32 cellular contexts compared by ENCODE assay signal in the genomic region with DNA sequence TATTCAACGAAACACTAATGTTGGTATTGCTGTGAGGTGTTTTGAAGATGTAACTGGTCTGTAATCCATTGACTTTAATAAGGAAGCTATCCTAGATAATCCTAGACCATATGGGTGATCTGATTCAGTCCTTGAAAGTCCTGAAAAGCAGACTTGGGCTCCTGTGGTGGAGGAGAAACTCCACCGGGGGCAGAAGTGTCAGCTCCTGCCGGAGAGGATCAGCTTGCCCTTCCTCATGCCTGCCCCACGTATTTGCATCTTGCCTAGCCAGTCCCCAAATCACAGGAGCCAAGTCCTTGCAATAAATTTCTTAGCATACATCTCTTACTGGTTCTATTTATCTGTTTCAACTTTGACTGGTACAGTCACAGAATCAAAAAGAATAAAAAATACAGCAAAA.
A peak's percentile ranks its signal among the peaks of the same experiment; 100 is the strongest.
DNase-seq lines count a peak whose midpoint lies in the region; ATAC-seq, FAIRE-seq and TF ChIP-seq lines count a peak whose summit lies in the region.
"Had no signal": no experiment of that assay in that cellular context is flagged by ENCODE, and none has a peak within 500 bp of the region (broad histone marks: within the 10 kb centered on the region; RNA-seq: fewer than 3 reads in every experiment).

No MANE protein-coding gene starts in this region.

- no peak overlapping the region for H2AFZ ChIP-seq in H1 (ENCODE audit: low read length)
- H2AFZ ChIP-seq: parathyroid adenoma had no signal

- no peak overlapping the region for H2BK120ac ChIP-seq in H1 (replicated peaks; ENCODE audit: low read depth, low read length)

- H3K27ac ChIP-seq in H1 (ENCODE audit: low read depth, low read length) (no peak overlapping the region), psoas muscle (no peak overlapping the region)
- H3K27ac ChIP-seq: colonic mucosa, epithelial cell of prostate, parathyroid adenoma, SJCRH30, suprapubic skin, WERI-Rb-1 had no signal

- peak; percentile 39 to 59 (median 46) for TF ChIP-seq CTCF in H1 (IDR thresholded peaks at IDR 0.05; ENCODE audit: control extremely low read depth in 1 of 3, insufficient read depth in 1 of 3, low read depth in 1 of 3, low read length in 3 of 3)
- TF ChIP-seq CTCF in psoas muscle (IDR thresholded peaks at IDR 0.05), result no peak

- H3K9me3 ChIP-seq in H1 (ENCODE audit: insufficient read depth in 2 of 2, low read depth in 1 of 2, low read length in 1 of 2), result no peaks in the 10 kb centered on the region
- no peaks in the 10 kb centered on the region for H3K9me3 ChIP-seq in psoas muscle
- H3K9me3 ChIP-seq: colonic mucosa, MG63, SJCRH30, suprapubic skin had no signal

- no peak overlapping the region for H3K14ac ChIP-seq in H1 (ENCODE audit: insufficient read length)

- H4K20me1 ChIP-seq in H1 (replicated peaks in 1 of 2; ENCODE audit: control insufficient read depth in 1 of 2, insufficient read depth in 2 of 2, low read length in 2 of 2), result no peaks in the 10 kb centered on the region

- H3K9me3 Mint-ChIP-seq in activated naive CD4-positive, alpha-beta T cell treated with anti-CD3 and anti-CD28 coated beads, Interleukin-2, amount 10 ng/mL, durations not matched to agents 7 days and 5 days, result peaks cover 7% of the 10 kb centered on the region
- H3K9me3 Mint-ChIP-seq: activated CD4-positive, alpha-beta T cell treated with anti-CD3 and anti-CD28 coated beads, Interleukin-2, amount 10 ng/mL, durations not matched to agents 24 days and 14 days; neural crest cell had no signal

- TF ChIP-seq POLR2A in H1 (IDR thresholded peaks at IDR 0.05; ENCODE audit: control extremely low read depth in 1 of 2, low read depth in 2 of 2, low read length in 2 of 2), result no peak

- intact Hi-C loops in psoas muscle (cut with DNase I), result no loop called here

- H3K79me2 ChIP-seq in H1 (ENCODE audit: control insufficient read depth in 1 of 2, insufficient read depth in 2 of 2, low read length in 2 of 2), result no peaks in the 10 kb centered on the region
- H3K79me2 ChIP-seq: parathyroid adenoma had no signal

- H3K27me3 ChIP-seq in H1 (replicated peaks in 1 of 4; ENCODE audit: control insufficient read depth in 3 of 4, extremely low read depth in 1 of 4, insufficient read depth in 3 of 4, low read length in 3 of 4) (no peaks in the 10 kb centered on the region), psoas muscle (ENCODE audit: insufficient read depth in 3 of 3, low read length in 2 of 3) (no peaks in the 10 kb centered on the region)
- H3K27me3 ChIP-seq: colonic mucosa, MG63, SJCRH30, suprapubic skin had no signal

- H3K4me2 ChIP-seq in H1 (ENCODE audit: insufficient read depth in 1 of 2, low read depth in 2 of 2, low read length in 2 of 2), result no peak overlapping the region

- peak; percentile 43 to 57 for TF ChIP-seq RAD21 in H1 (IDR thresholded peaks at IDR 0.05 in 1 of 2, conservative IDR thresholded peaks at IDR 0.05 in 1 of 2; ENCODE audit: low read depth in 2 of 2, low read length in 2 of 2)

- no peaks in the 10 kb centered on the region for H3K79me1 ChIP-seq in H1 (ENCODE audit: low read depth, low read length)

- H2BK15ac ChIP-seq in H1 (ENCODE audit: low read length), result no peak overlapping the region

- H2BK5ac ChIP-seq in H1 (ENCODE audit: low read depth, low read length), result no peak overlapping the region

- WGBS in H1 (ENCODE audit: extremely low coverage in 1 of 2, insufficient coverage in 1 of 2, insufficient read length in 1 of 2, insufficient replicate concordance in 2 of 2, low coverage in 1 of 2, low lambda C conversion rate in 2 of 2, missing lambda C conversion rate in 1 of 2), 2 experiments, result 73% methylated on average over 4 of the region's 4 CpGs; no CpG with 5 or more reads in 1 of the 2 experiments
- WGBS in psoas muscle, 3 donors, result 39 to 47% (median 44%) methylated on average over 4 of the region's 4 CpGs

- H4K5ac ChIP-seq in H1 (ENCODE audit: insufficient read length, low read depth, low read length), result no peak overlapping the region

- no peak overlapping the region for H3K9ac ChIP-seq in H1 (replicated peaks in 1 of 4; ENCODE audit: extremely low read depth in 1 of 4, low read depth in 3 of 4, low read length in 3 of 4)
- H3K9ac ChIP-seq: parathyroid adenoma had no signal

- H3K4me1 ChIP-seq in H1 (replicated peaks in 1 of 4; ENCODE audit: control insufficient read depth in 3 of 4, insufficient read depth in 4 of 4, low read length in 3 of 4) (peaks cover 0 to 2% (median 0%) of the 10 kb centered on the region in 4 experiments; a peak in 1 of 7 replicates), psoas muscle (no peaks in the 10 kb centered on the region)
- H3K4me1 ChIP-seq: colonic mucosa, parathyroid adenoma, SJCRH30, suprapubic skin had no signal

- H3K56ac ChIP-seq in H1 (replicated peaks; ENCODE audit: insufficient read length, low read depth, low read length), result no peak overlapping the region

- TF ChIP-seq EP300 in H1 (IDR thresholded peaks at IDR 0.05; ENCODE audit: borderline replicate concordance in 1 of 2, low read depth in 2 of 2, low read length in 2 of 2), result no peak

- no peak overlapping the region for H4K91ac ChIP-seq in H1 (replicated peaks; ENCODE audit: insufficient read length, low read length)

- ATAC-seq in GM19324 (IDR thresholded peaks at IDR 0.05; ENCODE audit: low FRiP score, unreplicated experiment) (no peak), psoas muscle (no peak)
- ATAC-seq: activated naive CD8-positive, alpha-beta T cell treated with anti-CD3 and anti-CD28 coated beads, Interleukin-2, amount 50 U/mL, for 24 hours; left lobe of liver had no signal

- H3K23ac ChIP-seq in H1 (ENCODE audit: insufficient read length), result no peak overlapping the region

- H2BK20ac ChIP-seq in H1 (ENCODE audit: low read length), result no peak overlapping the region

- no peak overlapping the region for H2BK12ac ChIP-seq in H1 (ENCODE audit: low read depth, low read length)

- no peaks in the 10 kb centered on the region for H3K23me2 ChIP-seq in H1 (ENCODE audit: low read depth, low read length)

- H3K36me3 ChIP-seq in H1 (ENCODE audit: control insufficient read depth in 2 of 4, insufficient read depth in 4 of 4, low read length in 3 of 4) (no peaks in the 10 kb centered on the region), psoas muscle (ENCODE audit: insufficient read depth in 1 of 2, low read depth in 1 of 2) (no peaks in the 10 kb centered on the region)
- H3K36me3 ChIP-seq: colonic mucosa, MG63, SJCRH30, suprapubic skin, WERI-Rb-1 had no signal

- H3K4me3 ChIP-seq in H1 (ENCODE audit: extremely low read depth in 1 of 4, insufficient read depth in 2 of 4, low read depth in 3 of 4, low read length in 4 of 4), result no peak overlapping the region
- no peak overlapping the region for H3K4me3 ChIP-seq in psoas muscle
- H3K4me3 ChIP-seq: colonic mucosa, MG63, SJCRH30, suprapubic skin had no signal

- H3K27me3 Mint-ChIP-seq in activated naive CD4-positive, alpha-beta T cell treated with anti-CD3 and anti-CD28 coated beads, Interleukin-2, amount 10 ng/mL, durations not matched to agents 7 days and 5 days, result no peaks in the 10 kb centered on the region
- H3K27me3 Mint-ChIP-seq: activated CD4-positive, alpha-beta T cell treated with anti-CD3 and anti-CD28 coated beads, Interleukin-2, amount 10 ng/mL, durations not matched to agents 24 days and 14 days; activated naive CD8-positive, alpha-beta T cell treated with anti-CD3 and anti-CD28 coated beads, Interleukin-2, amount 50 U/mL, for 24 hours had no signal

- no peak overlapping the region for H2AK5ac ChIP-seq in H1 (ENCODE audit: low read depth, low read length)

- H3K27ac Mint-ChIP-seq in activated naive CD4-positive, alpha-beta T cell treated with anti-CD3 and anti-CD28 coated beads, Interleukin-2, amount 10 ng/mL, durations not matched to agents 7 days and 5 days, result no peak overlapping the region
- H3K27ac Mint-ChIP-seq: activated CD4-positive, alpha-beta T cell treated with anti-CD3 and anti-CD28 coated beads, Interleukin-2, amount 10 ng/mL, durations not matched to agents 24 days and 14 days; activated naive CD8-positive, alpha-beta T cell treated with anti-CD3 and anti-CD28 coated beads, Interleukin-2, amount 50 U/mL, for 24 hours had no signal

- H4K8ac ChIP-seq in H1 (ENCODE audit: extremely low read depth, insufficient read depth, low read length), result 0 out of 2 replicates have a peak overlapping the region, but pooled peaks have one; percentile 38

- no peak overlapping the region for H3K18ac ChIP-seq in H1 (ENCODE audit: extremely low read depth, low read length)

- POLR2A ChIA-PET in H1 (lab: Charles Lee; ENCODE audit: partially characterized antibody), result interaction anchor here (0.6 kb wide), 1 partner anchor 593 kb away, joined by 4 read pairs; no protein-coding TSS in a partner anchor

- DNase-seq in NCI-H446 (lab: John Stamatoyannopoulos, UW) (peak; percentile 2 to 17), NCI-H446 treated with DMSO at 0.1 percent for 48 hours (lab: John Stamatoyannopoulos, UW) (no peak), NAMALWA (ENCODE audit: low spot score) (peak; percentile 5), H1 (ENCODE audit: low read depth in 1 of 2, low spot score in 2 of 2) (no peak), urothelium cell line (ENCODE audit: low spot score) (peak; percentile 30), psoas muscle (no peak)
- no peak for DNase-seq in activated naive CD4-positive, alpha-beta T cell treated with anti-CD3 and anti-CD28 coated beads, Interleukin-2, amount 10 ng/mL, durations not matched to agents 7 days and 5 days
- DNase-seq: activated CD4-positive, alpha-beta T cell treated with anti-CD3 and anti-CD28 coated beads, Interleukin-2, amount 10 ng/mL, durations not matched to agents 24 days and 14 days; activated gamma-delta T cell treated with Interleukin-2 at 50 U/mL for 16 hours; activated naive CD8-positive, alpha-beta T cell treated with anti-CD3 and anti-CD28 coated beads, Interleukin-2, amount 50 U/mL, for 24 hours; colonic mucosa; effector CD4-positive, alpha-beta T cell; hypothalamus; KG1; MG63; NCI-H1417; NCI-H2029; NCI-H748 treated with DMSO at 0.1 percent for 48 hours; RPMI8226; SJCRH30; small intestine; stimulated activated naive CD4-positive, alpha-beta T cell; T1000; WERI-Rb-1 had no signal

- H3K4ac ChIP-seq in H1 (replicated peaks; ENCODE audit: insufficient read length, low read depth, low read length), result no peak overlapping the region

- H3K4me3 Mint-ChIP-seq in activated naive CD4-positive, alpha-beta T cell treated with anti-CD3 and anti-CD28 coated beads, Interleukin-2, amount 10 ng/mL, durations not matched to agents 7 days and 5 days, result no peak overlapping the region
- H3K4me3 Mint-ChIP-seq: activated CD4-positive, alpha-beta T cell treated with anti-CD3 and anti-CD28 coated beads, Interleukin-2, amount 10 ng/mL, durations not matched to agents 24 days and 14 days; activated naive CD8-positive, alpha-beta T cell treated with anti-CD3 and anti-CD28 coated beads, Interleukin-2, amount 50 U/mL, for 24 hours; neural crest cell had no signal

- FAIRE-seq in H1 (lab: Jason Lieb, UNC) (no peak), urothelium cell line (lab: Jason Lieb, UNC) (no peak)
- FAIRE-seq: A204.1, GM12892, small intestine had no signal

- no peaks in the 10 kb centered on the region for H3K36me3 Mint-ChIP-seq in activated naive CD4-positive, alpha-beta T cell treated with anti-CD3 and anti-CD28 coated beads, Interleukin-2, amount 10 ng/mL, durations not matched to agents 7 days and 5 days

- CTCF ChIA-PET in H1 (lab: Charles Lee; ENCODE audit: partially characterized antibody), result interaction anchor here (0.6 to 2.8 kb wide), 10 partner anchors 9 to 694 kb away, joined by 3 to 9 read pairs (median 4); no protein-coding TSS in a partner anchor
- CTCF ChIA-PET in activated naive CD4-positive, alpha-beta T cell treated with anti-CD3 and anti-CD28 coated beads, Interleukin-2, amount 10 ng/mL, durations not matched to agents 7 days and 5 days (lab: Charles Lee), result no interaction called here

- no peaks in the 10 kb centered on the region for H3K4me1 Mint-ChIP-seq in activated naive CD4-positive, alpha-beta T cell treated with anti-CD3 and anti-CD28 coated beads, Interleukin-2, amount 10 ng/mL, durations not matched to agents 7 days and 5 days
- H3K4me1 Mint-ChIP-seq: activated CD4-positive, alpha-beta T cell treated with anti-CD3 and anti-CD28 coated beads, Interleukin-2, amount 10 ng/mL, durations not matched to agents 24 days and 14 days; activated naive CD8-positive, alpha-beta T cell treated with anti-CD3 and anti-CD28 coated beads, Interleukin-2, amount 50 U/mL, for 24 hours had no signal

Comparison
In these comparisons a context has a peak if more than half of its experiments do, and no peak if none do; other contexts are left out.
1. DNase-seq: peak in NCI-H446 (2 of 2), NAMALWA (single experiment) and urothelium cell line (single experiment); none in NCI-H446 treated with DMSO at 0.1 percent for 48 hours (single experiment), H1 (0 of 2), activated naive CD4-positive, alpha-beta T cell treated with anti-CD3 and anti-CD28 coated beads, Interleukin-2, amount 10 ng/mL, durations not matched to agents 7 days and 5 days (single experiment) and psoas muscle (0 of 2).